ENCODE assay signal across 8 cellular contexts in genomic region chr19:18322759-18323460, GRCh38. TPM values are rescaled to one million over a fixed set of nuclear protein-coding genes. Genes with fewer than 3 reads are reported as not detected.
DNase-seq lines count a peak whose midpoint lies in the region; ATAC-seq and TF ChIP-seq lines count a peak whose summit lies in the region.

Gene LSM4 (minus strand): TSS chr19:18323076. CDS start chr19:18323020, 56 bp downstream.

- peak; percentile 90 for ATAC-seq in GM19023 (IDR thresholded peaks at IDR 0.05; ENCODE audit: unreplicated experiment)
- ATAC-seq in HG03280 (IDR thresholded peaks at IDR 0.05; ENCODE audit: unreplicated experiment), result peak; percentile 92
- peak; percentile 94 for ATAC-seq in activated B cell treated with CpG ODN at 0.5 μM for 24 hours (ENCODE audit: low read depth)

- H3K9me3 Mint-ChIP-seq in activated B cell treated with CpG ODN at 0.5 μM for 24 hours (no peaks in the 10 kb centered on the region), immature natural killer cell (no peaks in the 10 kb centered on the region)

- H3K4me3 Mint-ChIP-seq in activated B cell treated with CpG ODN at 0.5 μM for 24 hours (peak within 1 kb of the TSS; percentile 85), immature natural killer cell (peak within 1 kb of the TSS; percentile 85 to 92 (median 89))

- H3K9me3 ChIP-seq in spleen, result no peaks in the 10 kb centered on the region

- TF ChIP-seq CTCF in AG10803 (conservative IDR thresholded peaks at IDR 0.05; ENCODE audit: low read length) (peak; percentile 27), activated B cell treated with CpG ODN at 0.5 μM for 24 hours (IDR thresholded peaks at IDR 0.05) (no peak), spleen (IDR thresholded peaks at IDR 0.05 in 8 of 11, conservative IDR thresholded peaks at IDR 0.05 in 3 of 11) (peak in 9 of 11 experiments; percentile 16 to 67 (median 49))

- 0 to 1% (median 0%) methylated on average over 64 to 75 of the region's 75 CpGs for WGBS in spleen, 5 donors

- H3K36me3 ChIP-seq in spleen, result peaks cover 0 to 5% (median 0%) of the 10 kb centered on the region in 6 donors

- intact Hi-C loops in activated B cell treated with CpG ODN at 0.5 μM for 24 hours (cut with micrococcal nuclease), result loop anchor here (1.0 to 2.0 kb wide), 6 partner anchors 18 to 131 kb away; partner anchors contain the start of gene RAB3A
- intact Hi-C loops in spleen (cut with DNase I; ENCODE audit: low total_unique reads), result no loop called here

- POLR2A ChIA-PET in activated B cell treated with CpG ODN at 0.5 μM for 24 hours (lab: Charles Lee), result interaction anchor here (0.6 to 21.9 kb wide), 21 partner anchors 10 to 648 kb away, joined by 3 to 857 read pairs (median 5); partner anchors contain the start of genes ELL, IQCN, JUND and MPV17L2

- H3K4me1 ChIP-seq in spleen, result peaks cover 54 to 66% (median 61%) of the 10 kb centered on the region in 6 donors

- peak; percentile 5 to 71 (median 18) for TF ChIP-seq POLR2A in spleen (IDR thresholded peaks at IDR 0.05)

- H3K27ac Mint-ChIP-seq in activated B cell treated with CpG ODN at 0.5 μM for 24 hours (peak within 1 kb of the TSS; percentile 91), immature natural killer cell (peak within 1 kb of the TSS; percentile 96 to 99 (median 98))

- DNase-seq in AG10803 (ENCODE audit: low read depth), result peak; percentile 92
- DNase-seq in NCI-H345 (lab: John Stamatoyannopoulos, UW), result peak; percentile 98
- peak; percentile 98 for DNase-seq in activated B cell treated with CpG ODN at 0.5 μM for 24 hours
- DNase-seq in caudate nucleus (lab: John Stamatoyannopoulos, UW), result peak in 60 of 61 donors; percentile 77 to 98 (median 95)
- DNase-seq in immature natural killer cell, result peak; percentile 99
- DNase-seq in spleen, result peak; percentile 99

- no peaks in the 10 kb centered on the region for H3K27me3 ChIP-seq in spleen (replicated peaks in 1 of 7)

- peaks cover 46% of the 10 kb centered on the region for H3K4me1 Mint-ChIP-seq in activated B cell treated with CpG ODN at 0.5 μM for 24 hours
- H3K4me1 Mint-ChIP-seq in immature natural killer cell, result peaks cover 53 to 58% of the 10 kb centered on the region in 2 donors

- H3K36me3 Mint-ChIP-seq in activated B cell treated with CpG ODN at 0.5 μM for 24 hours (ENCODE audit: low read depth), result no peaks in the 10 kb centered on the region
- H3K36me3 Mint-ChIP-seq in immature natural killer cell, result no peaks in the 10 kb centered on the region

- H3K4me3 ChIP-seq in AG10803 (ENCODE audit: low read length) (peak within 1 kb of the TSS; percentile 82), spleen (peak within 1 kb of the TSS; percentile 67 to 90 (median 74))

- no peaks in the 10 kb centered on the region for H3K27me3 Mint-ChIP-seq in activated B cell treated with CpG ODN at 0.5 μM for 24 hours
- H3K27me3 Mint-ChIP-seq in immature natural killer cell (ENCODE audit: low read depth in 3 of 3), result peaks cover 0 to 9% (median 0%) of the 10 kb centered on the region in 3 donors

- H3K27ac ChIP-seq in caudate nucleus (ENCODE audit: low read depth, low read length) (peak within 1 kb of the TSS; percentile 94), spleen (peak within 1 kb of the TSS; percentile 87 to 96 (median 94))

- CTCF ChIA-PET in activated B cell treated with CpG ODN at 0.5 μM for 24 hours (lab: Charles Lee), result interaction anchor here (0.6 to 8.4 kb wide), 11 partner anchors 16 to 131 kb away, joined by 3 to 232 read pairs (median 3); partner anchors contain the start of gene JUND

RNA-seq across cellular contexts. Expression of gene LSM4, which starts in this region (rescaled TPM):
- total RNA-seq in activated B cell treated with CpG ODN at 0.5 μM for 24 hours, result 59.2 and 70.3 TPM in 2 replicates
- 100 to 1,000 TPM; 128 to 189 (median 178) TPM for polyA plus RNA-seq in immature natural killer cell
- 10 to 100 TPM; 55.8 to 86.5 (median 65.1) TPM for total RNA-seq in spleen
- 100 to 1,000 TPM in 2 of 3 donors, 10 to 100 TPM in 1; 91.6 to 192 (median 151) TPM for polyA plus RNA-seq in spleen

Comparison
In these comparisons a context has a peak if more than half of its experiments do, and no peak if none do; other contexts are left out.
1. Peak in every context shown above with its lines: DNase-seq, ATAC-seq, H3K4me3 ChIP-seq and H3K27ac ChIP-seq.